Comparison of ENCODE assay signal across 1 cellular context in genomic region chr11:33344611-33345010, GRCh38.
TF ChIP-seq lines count a peak whose summit lies in the region.

No MANE protein-coding gene starts in this region.

TF ChIP-seq in SK-N-SH treated with all-trans-retinoic acid at 6 μM for 48 hours, 23 proteins besides CTCF, POLR2A, EP300 and RAD21 (continued from another document):
- TF ChIP-seq, protein P1, sequence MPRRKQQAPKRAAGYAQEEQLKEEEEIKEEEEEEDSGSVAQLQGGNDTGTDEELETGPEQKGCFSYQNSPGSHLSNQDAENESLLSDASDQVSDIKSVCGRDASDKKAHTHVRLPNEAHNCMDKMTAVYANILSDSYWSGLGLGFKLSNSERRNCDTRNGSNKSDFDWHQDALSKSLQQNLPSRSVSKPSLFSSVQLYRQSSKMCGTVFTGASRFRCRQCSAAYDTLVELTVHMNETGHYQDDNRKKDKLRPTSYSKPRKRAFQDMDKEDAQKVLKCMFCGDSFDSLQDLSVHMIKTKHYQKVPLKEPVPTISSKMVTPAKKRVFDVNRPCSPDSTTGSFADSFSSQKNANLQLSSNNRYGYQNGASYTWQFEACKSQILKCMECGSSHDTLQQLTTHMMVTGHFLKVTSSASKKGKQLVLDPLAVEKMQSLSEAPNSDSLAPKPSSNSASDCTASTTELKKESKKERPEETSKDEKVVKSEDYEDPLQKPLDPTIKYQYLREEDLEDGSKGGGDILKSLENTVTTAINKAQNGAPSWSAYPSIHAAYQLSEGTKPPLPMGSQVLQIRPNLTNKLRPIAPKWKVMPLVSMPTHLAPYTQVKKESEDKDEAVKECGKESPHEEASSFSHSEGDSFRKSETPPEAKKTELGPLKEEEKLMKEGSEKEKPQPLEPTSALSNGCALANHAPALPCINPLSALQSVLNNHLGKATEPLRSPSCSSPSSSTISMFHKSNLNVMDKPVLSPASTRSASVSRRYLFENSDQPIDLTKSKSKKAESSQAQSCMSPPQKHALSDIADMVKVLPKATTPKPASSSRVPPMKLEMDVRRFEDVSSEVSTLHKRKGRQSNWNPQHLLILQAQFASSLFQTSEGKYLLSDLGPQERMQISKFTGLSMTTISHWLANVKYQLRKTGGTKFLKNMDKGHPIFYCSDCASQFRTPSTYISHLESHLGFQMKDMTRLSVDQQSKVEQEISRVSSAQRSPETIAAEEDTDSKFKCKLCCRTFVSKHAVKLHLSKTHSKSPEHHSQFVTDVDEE (CRISPR knock-in tag; IDR thresholded peaks at IDR 0.05), result no peak
- TF ChIP-seq, protein P2, sequence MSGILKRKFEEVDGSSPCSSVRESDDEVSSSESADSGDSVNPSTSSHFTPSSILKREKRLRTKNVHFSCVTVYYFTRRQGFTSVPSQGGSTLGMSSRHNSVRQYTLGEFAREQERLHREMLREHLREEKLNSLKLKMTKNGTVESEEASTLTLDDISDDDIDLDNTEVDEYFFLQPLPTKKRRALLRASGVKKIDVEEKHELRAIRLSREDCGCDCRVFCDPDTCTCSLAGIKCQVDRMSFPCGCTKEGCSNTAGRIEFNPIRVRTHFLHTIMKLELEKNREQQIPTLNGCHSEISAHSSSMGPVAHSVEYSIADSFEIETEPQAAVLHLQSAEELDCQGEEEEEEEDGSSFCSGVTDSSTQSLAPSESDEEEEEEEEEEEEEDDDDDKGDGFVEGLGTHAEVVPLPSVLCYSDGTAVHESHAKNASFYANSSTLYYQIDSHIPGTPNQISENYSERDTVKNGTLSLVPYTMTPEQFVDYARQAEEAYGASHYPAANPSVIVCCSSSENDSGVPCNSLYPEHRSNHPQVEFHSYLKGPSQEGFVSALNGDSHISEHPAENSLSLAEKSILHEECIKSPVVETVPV (CRISPR knock-in tag; IDR thresholded peaks at IDR 0.05), result no peak
- TF ChIP-seq ISL1 (CRISPR knock-in tag; IDR thresholded peaks at IDR 0.05) (no peak), SNAI2 (CRISPR knock-in tag; IDR thresholded peaks at IDR 0.05) (no peak)
- TF ChIP-seq, protein P3, sequence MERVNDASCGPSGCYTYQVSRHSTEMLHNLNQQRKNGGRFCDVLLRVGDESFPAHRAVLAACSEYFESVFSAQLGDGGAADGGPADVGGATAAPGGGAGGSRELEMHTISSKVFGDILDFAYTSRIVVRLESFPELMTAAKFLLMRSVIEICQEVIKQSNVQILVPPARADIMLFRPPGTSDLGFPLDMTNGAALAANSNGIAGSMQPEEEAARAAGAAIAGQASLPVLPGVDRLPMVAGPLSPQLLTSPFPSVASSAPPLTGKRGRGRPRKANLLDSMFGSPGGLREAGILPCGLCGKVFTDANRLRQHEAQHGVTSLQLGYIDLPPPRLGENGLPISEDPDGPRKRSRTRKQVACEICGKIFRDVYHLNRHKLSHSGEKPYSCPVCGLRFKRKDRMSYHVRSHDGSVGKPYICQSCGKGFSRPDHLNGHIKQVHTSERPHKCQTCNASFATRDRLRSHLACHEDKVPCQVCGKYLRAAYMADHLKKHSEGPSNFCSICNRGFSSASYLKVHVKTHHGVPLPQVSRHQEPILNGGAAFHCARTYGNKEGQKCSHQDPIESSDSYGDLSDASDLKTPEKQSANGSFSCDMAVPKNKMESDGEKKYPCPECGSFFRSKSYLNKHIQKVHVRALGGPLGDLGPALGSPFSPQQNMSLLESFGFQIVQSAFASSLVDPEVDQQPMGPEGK (CRISPR knock-in tag; IDR thresholded peaks at IDR 0.05; ENCODE audit: borderline replicate concordance), result no peak
